12 cellular contexts compared by ENCODE assay signal in the genomic region with DNA sequence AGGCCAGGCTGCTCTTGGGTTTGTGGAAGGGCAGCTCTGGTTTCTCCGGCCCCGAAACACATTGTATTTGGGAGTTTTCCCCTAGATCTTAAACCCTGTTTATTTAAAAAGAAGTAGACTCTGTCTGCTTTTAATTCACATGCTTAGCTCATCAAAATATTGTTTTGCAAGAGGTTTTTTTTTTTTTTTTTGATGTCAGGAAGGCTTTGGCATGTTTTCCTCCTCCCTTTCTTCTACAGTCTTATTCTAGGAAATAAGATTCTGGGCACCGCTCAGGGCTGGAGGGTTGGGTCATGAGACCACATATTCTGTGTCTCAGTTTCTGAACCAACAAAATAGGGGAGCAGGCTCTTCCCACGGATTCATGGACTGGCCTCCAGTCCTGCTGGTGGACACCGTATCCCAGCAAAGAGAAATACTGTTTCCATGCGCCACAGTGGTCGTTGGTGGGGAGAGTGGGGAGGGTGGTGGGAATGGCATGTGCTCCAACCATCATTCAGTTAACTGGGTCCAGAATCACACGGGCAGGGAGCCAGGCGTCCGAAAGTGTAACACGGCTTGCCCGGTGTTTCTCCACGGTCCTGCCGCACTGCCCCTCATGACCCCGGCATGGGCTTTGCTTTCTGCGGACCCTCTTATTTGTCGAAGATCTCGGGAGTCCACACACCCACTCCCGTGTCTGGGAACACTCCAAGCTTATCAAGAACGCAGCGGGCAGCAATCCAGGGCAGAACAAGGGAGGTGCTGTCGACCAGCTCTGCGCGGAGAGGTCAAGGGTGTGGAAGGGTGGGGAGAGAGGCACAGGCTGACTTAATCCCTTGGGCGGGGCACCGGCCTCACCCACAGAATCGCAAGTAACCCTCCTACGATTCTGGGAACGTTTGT.
DNase-seq lines count a peak whose midpoint lies in the region; ATAC-seq, FAIRE-seq and TF ChIP-seq lines count a peak whose summit lies in the region.
"Had no signal": no experiment of that assay in that cellular context is flagged by ENCODE, and none has a peak within 500 bp of the region (broad histone marks: within the 10 kb centered on the region; RNA-seq: fewer than 3 reads in every experiment).

No MANE protein-coding gene starts in this region.

- ATAC-seq in GM19463 (IDR thresholded peaks at IDR 0.05; ENCODE audit: unreplicated experiment): no peak
- ATAC-seq in HG03378 (IDR thresholded peaks at IDR 0.05; ENCODE audit: unreplicated experiment): no peak
- ATAC-seq in HG02759 (IDR thresholded peaks at IDR 0.05; ENCODE audit: unreplicated experiment): no peak

- no peak for FAIRE-seq in kidney (lab: Jason Lieb, UNC)

- H3K9me3 ChIP-seq in kidney (ENCODE audit: control insufficient read depth in 1 of 2, low read length in 2 of 2): no peaks in the 10 kb centered on the region
- no peaks in the 10 kb centered on the region for H3K9me3 ChIP-seq in stomach smooth muscle (ENCODE audit: control insufficient read depth in 2 of 2, low read length in 2 of 2)

- DNase-seq in HCEC 1CT (peak; percentile 60), caudate nucleus (lab: John Stamatoyannopoulos, UW) (peak in 8 of 61 donors; percentile 12 to 80 (median 26)), kidney (peak; percentile 52), UCSD-AML1 (lab: John Stamatoyannopoulos, UW; ENCODE audit: unreplicated experiment) (no peak)
- DNase-seq: brain microvascular endothelial cell; immature natural killer cell; NCI-H1092; stimulated activated CD4-positive, alpha-beta T cell treated with anti-CD3 and anti-CD28 coated beads, Interleukin-1b, Interleukin-23, amount 100 ng/mL, for 48 hours had no signal

- H3K4me3 ChIP-seq in kidney (ENCODE audit: low read length in 2 of 2): no peak overlapping the region
- peak overlapping the region in 1 of 2 donors; percentile 35 for H3K4me3 ChIP-seq in stomach smooth muscle (ENCODE audit: low read length in 2 of 2)

- H3K4me1 ChIP-seq in kidney (ENCODE audit: control insufficient read depth in 1 of 2, insufficient read depth in 1 of 2, low read depth in 1 of 2, low read length in 2 of 2) (peaks cover 0 to 15% of the 10 kb centered on the region in 2 donors), stomach smooth muscle (ENCODE audit: control insufficient read depth, insufficient read depth, low read length) (peaks cover 33% of the 10 kb centered on the region)

- no peak for TF ChIP-seq CTCF in kidney (IDR thresholded peaks at IDR 0.05; ENCODE audit: borderline replicate concordance, extremely low read depth, insufficient read depth)

- no peaks in the 10 kb centered on the region for H3K27me3 ChIP-seq in stomach smooth muscle (ENCODE audit: control insufficient read depth in 1 of 2, insufficient read depth in 2 of 2, low read length in 2 of 2)
- H3K27me3 ChIP-seq: brain microvascular endothelial cell had no signal

- H3K9ac ChIP-seq in kidney (ENCODE audit: low read length in 2 of 2) (no peak overlapping the region), stomach smooth muscle (ENCODE audit: low read length in 2 of 2) (no peak overlapping the region)

- intact Hi-C loops in kidney (cut with DNase I): no loop called here

- H3K36me3 ChIP-seq in kidney (ENCODE audit: control insufficient read depth in 1 of 2, insufficient read depth in 2 of 2, low read length in 2 of 2): no peaks in the 10 kb centered on the region
- H3K36me3 ChIP-seq in stomach smooth muscle (ENCODE audit: control insufficient read depth in 2 of 2, insufficient read depth in 2 of 2, low read length in 2 of 2): no peaks in the 10 kb centered on the region
- H3K36me3 ChIP-seq: brain microvascular endothelial cell had no signal

- H3K27ac ChIP-seq in caudate nucleus (ENCODE audit: low read depth, low read length) (peak overlapping the region; percentile 74), kidney (ENCODE audit: low read depth in 2 of 2, low read length in 2 of 2) (no peak overlapping the region), stomach smooth muscle (ENCODE audit: low read length) (peak overlapping the region; percentile 46)
- H3K27ac ChIP-seq: brain microvascular endothelial cell had no signal

Comparison
In these comparisons a context has a peak if more than half of its experiments do, and no peak if none do; other contexts are left out.
1. H3K27ac ChIP-seq: peak in caudate nucleus (single experiment) and stomach smooth muscle (single experiment); none in kidney (0 of 2).